Comparison of ENCODE assay signal across 1 cellular context in genomic region chr16:28061702-28062101, GRCh38.
TF ChIP-seq lines count a peak whose summit lies in the region.

No MANE protein-coding gene starts in this region.

TF ChIP-seq in GM23338, 12 proteins besides CTCF, POLR2A, EP300 and RAD21 (continued from another document):
- no peak for TF ChIP-seq ZNF462 (CRISPR knock-in tag; IDR thresholded peaks at IDR 0.05)
- no peak for TF ChIP-seq JUNB (IDR thresholded peaks at IDR 0.05; ENCODE audit: unreplicated experiment)
- TF ChIP-seq ETS1 (IDR thresholded peaks at IDR 0.05): no peak
- no peak for TF ChIP-seq EZH2 (IDR thresholded peaks at IDR 0.05; ENCODE audit: low read depth, unreplicated experiment)
- TF ChIP-seq ZNF331 (CRISPR knock-in tag; IDR thresholded peaks at IDR 0.05; ENCODE audit: low read depth): no peak
- TF ChIP-seq EZH2phosphoT487 (IDR thresholded peaks at IDR 0.05; ENCODE audit: unreplicated experiment): no peak
